In genomic region chr5:42015681-42016080, GRCh38 we compare ENCODE assay signal across 19 cellular contexts.
A peak's percentile ranks its signal among the peaks of the same experiment; 100 is the strongest.
DNase-seq lines count a peak whose midpoint lies in the region; ATAC-seq lines count a peak whose summit lies in the region.
"Had no signal": no experiment of that assay in that cellular context is flagged by ENCODE, and none has a peak within 500 bp of the region (broad histone marks: within the 10 kb centered on the region; RNA-seq: fewer than 3 reads in every experiment).

No MANE protein-coding gene starts in this region.

- peak; percentile 54 for DNase-seq in AG08395 (ENCODE audit: low spot score)
- peak; percentile 46 for DNase-seq in GM23248
- peak; percentile 4 for DNase-seq in astrocyte of the hippocampus (ENCODE audit: low read depth, low spot score)
- DNase-seq in myocyte (ENCODE audit: low read depth), result peak; percentile 47
- no peak for DNase-seq in stimulated activated CD8-positive, alpha-beta memory T cell treated with anti-CD3 and anti-CD28 coated beads, Interleukin-4, amount 100 ng/mL, for 48 hours
- DNase-seq in epidermal melanocyte (ENCODE audit: insufficient read length, low spot score), result no peak
- DNase-seq in HT-29 (ENCODE audit: low spot score), result no peak
- DNase-seq: 8988T; Calu3; CD8-positive, alpha-beta T cell; DMS53; NCI-H1436; NCI-H2029; NCI-H345; NCI-H526 had no signal

- no peak overlapping the region for H3K4me2 ChIP-seq in GM23248 (ENCODE audit: unreplicated experiment)
- H3K4me2 ChIP-seq: BLaER1, KMS-11 had no signal

- H3K9me3 ChIP-seq in GM23248 (ENCODE audit: low read depth), result no peaks in the 10 kb centered on the region
- H3K9me3 ChIP-seq: BLaER1, SJSA1 had no signal

- H3F3A ChIP-seq in GM23248 (ENCODE audit: insufficient read depth), result no peaks in the 10 kb centered on the region

- H3K4me1 ChIP-seq in GM23248 (ENCODE audit: insufficient read depth), result peaks cover 9% of the 10 kb centered on the region
- H3K4me1 ChIP-seq: BLaER1, SJSA1 had no signal

- no peak overlapping the region for H3K27ac ChIP-seq in GM23248
- H3K27ac ChIP-seq: BLaER1, KMS-11, SJSA1 had no signal

- no peak overlapping the region for H2AFZ ChIP-seq in GM23248

- H3K79me2 ChIP-seq in GM23248 (ENCODE audit: insufficient read depth), result no peaks in the 10 kb centered on the region

- 70 to 86% methylated on average over 1 of the region's 1 CpG for WGBS in GM23248 (ENCODE audit: low coverage in 1 of 2, low lambda C conversion rate in 2 of 2, missing lambda C conversion rate in 2 of 2), 2 experiments

- no peak for ATAC-seq in HG03521 (IDR thresholded peaks at IDR 0.05; ENCODE audit: unreplicated experiment)
- ATAC-seq: CD8-positive, alpha-beta T cell had no signal

- H3K4me3 ChIP-seq in GM23248, result no peak overlapping the region
- H3K4me3 ChIP-seq: BLaER1, SJSA1 had no signal

- no peaks in the 10 kb centered on the region for H3K27me3 ChIP-seq in GM23248 (replicated peaks; ENCODE audit: insufficient read depth)
- H3K27me3 ChIP-seq: BLaER1, SJSA1 had no signal

- no peaks in the 10 kb centered on the region for H3K9me2 ChIP-seq in GM23248 (ENCODE audit: insufficient read depth)

- H4K20me1 ChIP-seq in GM23248 (ENCODE audit: insufficient read depth), result no peaks in the 10 kb centered on the region
- H4K20me1 ChIP-seq: BLaER1 had no signal

- H3K36me3 ChIP-seq in GM23248 (ENCODE audit: low read depth), result no peaks in the 10 kb centered on the region
- H3K36me3 ChIP-seq: BLaER1, SJSA1 had no signal

- in situ Hi-C loops in GM23248 (cut with MboI), result no loop called here

- H3K9ac ChIP-seq in GM23248, result no peak overlapping the region
- H3K9ac ChIP-seq: BLaER1, KMS-11 had no signal

Comparison
In these comparisons a context has a peak if more than half of its experiments do, and no peak if none do; other contexts are left out.
1. DNase-seq: peak in AG08395 (single experiment), GM23248 (single experiment), astrocyte of the hippocampus (single experiment) and myocyte (single experiment); none in stimulated activated CD8-positive, alpha-beta memory T cell treated with anti-CD3 and anti-CD28 coated beads, Interleukin-4, amount 100 ng/mL, for 48 hours (single experiment), epidermal melanocyte (single experiment) and HT-29 (single experiment).